In genomic region chr6:47308223-47308567, GRCh38 we compare ENCODE assay signal across 9 cellular contexts. TPM values are rescaled to one million over a fixed set of nuclear protein-coding genes. Genes with fewer than 3 reads are reported as not detected.
DNase-seq lines count a peak whose midpoint lies in the region; TF ChIP-seq lines count a peak whose summit lies in the region.
"Had no signal": no experiment of that assay in that cellular context is flagged by ENCODE, and none has a peak within 500 bp of the region (broad histone marks: within the 10 kb centered on the region; RNA-seq: fewer than 3 reads in every experiment).

No MANE protein-coding gene starts in this region.

- peak overlapping the region; percentile 68 for H3K4me3 Mint-ChIP-seq in activated CD4-positive, alpha-beta T cell treated with anti-CD3 and anti-CD28 coated beads, Interleukin-2, amount 10 ng/mL, durations not matched to agents 7 days and 5 days

- H3K9me3 Mint-ChIP-seq in activated CD4-positive, alpha-beta T cell treated with anti-CD3 and anti-CD28 coated beads, Interleukin-2, amount 10 ng/mL, durations not matched to agents 7 days and 5 days = no peaks in the 10 kb centered on the region

- TF ChIP-seq EP300 in suprapubic skin (IDR thresholded peaks at IDR 0.05) = no peak

- H3K4me1 ChIP-seq in adipocyte (ENCODE audit: control insufficient read depth, insufficient read depth, low read length) = peaks cover 33% of the 10 kb centered on the region
- H3K4me1 ChIP-seq in suprapubic skin = peaks cover 20% of the 10 kb centered on the region

- no peak for TF ChIP-seq CTCF in suprapubic skin (IDR thresholded peaks at IDR 0.05)

- H3K27me3 ChIP-seq in adipocyte (replicated peaks; ENCODE audit: control insufficient read depth, insufficient read depth, low read length) (no peaks in the 10 kb centered on the region), suprapubic skin (peaks cover 22% of the 10 kb centered on the region)

- no peaks in the 10 kb centered on the region for H3K9me3 ChIP-seq in adipocyte (ENCODE audit: control insufficient read depth, low read length)
- no peaks in the 10 kb centered on the region for H3K9me3 ChIP-seq in suprapubic skin

- no peak overlapping the region for H3K27ac ChIP-seq in suprapubic skin

- POLR2A ChIA-PET in activated CD4-positive, alpha-beta T cell treated with anti-CD3 and anti-CD28 coated beads, Interleukin-2, amount 10 ng/mL, durations not matched to agents 7 days and 5 days (lab: Charles Lee) = no interaction called here

- H3K27me3 Mint-ChIP-seq in activated CD4-positive, alpha-beta T cell treated with anti-CD3 and anti-CD28 coated beads, Interleukin-2, amount 10 ng/mL, durations not matched to agents 7 days and 5 days = peaks cover 50% of the 10 kb centered on the region

- no peak for DNase-seq in activated CD4-positive, alpha-beta T cell treated with anti-CD3 and anti-CD28 coated beads, Interleukin-2, amount 10 ng/mL, durations not matched to agents 7 days and 5 days
- DNase-seq in activated CD4-positive, alpha-beta T cell treated with anti-CD3 and anti-CD28 coated beads, Interleukin-2, amount 50 U/mL, for 1 hour = no peak
- peak; percentile 26 for DNase-seq in adipocyte (ENCODE audit: low read depth)
- DNase-seq in kidney tubule cell (ENCODE audit: low spot score) = peak; percentile 32
- DNase-seq in suprapubic skin (ENCODE audit: low spot score in 2 of 2) = no peak
- DNase-seq in activated gamma-delta T cell treated with Interleukin-2 at 50 U/mL for 16 hours = no peak
- DNase-seq in central memory CD4-positive, alpha-beta T cell = no peak
- no peak for DNase-seq in NCI-H345 (lab: John Stamatoyannopoulos, UW)
- DNase-seq: GF-D8 had no signal

- WGBS in suprapubic skin = 54% methylated on average over 3 of the region's 3 CpGs

- CTCF ChIA-PET in activated CD4-positive, alpha-beta T cell treated with anti-CD3 and anti-CD28 coated beads, Interleukin-2, amount 10 ng/mL, durations not matched to agents 7 days and 5 days (lab: Charles Lee) = interaction anchor here (1.3 kb wide), 1 partner anchor 22 kb away, joined by 4 read pairs; no protein-coding TSS in a partner anchor

- TF ChIP-seq POLR2A in suprapubic skin (IDR thresholded peaks at IDR 0.05) = no peak

- H3K36me3 Mint-ChIP-seq in activated CD4-positive, alpha-beta T cell treated with anti-CD3 and anti-CD28 coated beads, Interleukin-2, amount 10 ng/mL, durations not matched to agents 7 days and 5 days (ENCODE audit: low read depth) = no peaks in the 10 kb centered on the region

- H3K4me3 ChIP-seq in adipocyte (ENCODE audit: low read length) (peak overlapping the region; percentile 93), suprapubic skin (peak overlapping the region; percentile 85)

- H3K4me1 Mint-ChIP-seq in activated CD4-positive, alpha-beta T cell treated with anti-CD3 and anti-CD28 coated beads, Interleukin-2, amount 10 ng/mL, durations not matched to agents 7 days and 5 days = peaks cover 10% of the 10 kb centered on the region

- peak overlapping the region; percentile 90 for H3K9ac ChIP-seq in adipocyte (ENCODE audit: low read length)

- no peak overlapping the region for H3K27ac Mint-ChIP-seq in activated CD4-positive, alpha-beta T cell treated with anti-CD3 and anti-CD28 coated beads, Interleukin-2, amount 10 ng/mL, durations not matched to agents 7 days and 5 days

- H3K36me3 ChIP-seq in adipocyte (ENCODE audit: control insufficient read depth, insufficient read depth, low read length, severe bottlenecking) (no peaks in the 10 kb centered on the region), suprapubic skin (no peaks in the 10 kb centered on the region)

RNA-seq across cellular contexts. Expression of gene TNFRSF21, which starts 1.5 kb away (rescaled TPM):
- under 1 TPM; 0.27 TPM for total RNA-seq in activated CD4-positive, alpha-beta T cell treated with anti-CD3 and anti-CD28 coated beads, Interleukin-2, amount 10 ng/mL, durations not matched to agents 7 days and 5 days
- 1 to 10 TPM; 3.3 to 7.4 (median 3.9) TPM for total RNA-seq in suprapubic skin

Comparison
In these comparisons a context has a peak if more than half of its experiments do, and no peak if none do; other contexts are left out.
1. DNase-seq: peak in adipocyte (single experiment) and kidney tubule cell (single experiment); none in activated CD4-positive, alpha-beta T cell treated with anti-CD3 and anti-CD28 coated beads, Interleukin-2, amount 10 ng/mL, durations not matched to agents 7 days and 5 days (single experiment), activated CD4-positive, alpha-beta T cell treated with anti-CD3 and anti-CD28 coated beads, Interleukin-2, amount 50 U/mL, for 1 hour (single experiment), suprapubic skin (0 of 2), activated gamma-delta T cell treated with Interleukin-2 at 50 U/mL for 16 hours (single experiment), central memory CD4-positive, alpha-beta T cell (single experiment) and NCI-H345 (single experiment).